ENCODE assay signal across 4 cellular contexts in the genomic region with DNA sequence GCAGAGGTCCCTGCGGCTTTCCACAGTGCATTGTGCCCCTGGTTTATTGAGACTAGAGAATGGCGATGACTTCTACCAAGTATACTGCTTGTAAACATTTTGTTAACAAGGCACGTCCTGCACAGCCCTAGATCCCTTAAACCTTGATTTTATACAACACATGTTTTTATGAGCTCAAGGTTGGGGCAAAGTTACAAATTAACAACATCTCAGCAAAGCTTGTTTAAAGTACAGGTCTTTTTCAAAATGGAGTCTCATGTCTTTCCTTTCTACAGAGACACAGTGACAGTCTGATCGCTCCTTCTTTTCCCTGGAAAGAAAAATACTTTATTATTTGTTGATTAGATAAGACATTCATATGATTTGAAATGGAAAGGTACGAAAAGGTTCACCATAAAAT. TPM values are rescaled to one million over a fixed set of nuclear protein-coding genes. Genes with fewer than 3 reads are reported as not detected.
"Had no signal": no experiment of that assay in that cellular context is flagged by ENCODE, and none has a peak within 500 bp of the region (broad histone marks: within the 10 kb centered on the region; RNA-seq: fewer than 3 reads in every experiment).

No MANE protein-coding gene starts in this region.

RNA-seq across cellular contexts. Expression of gene MUC20, which starts 8.0 kb away (rescaled TPM):
- total RNA-seq: LHCN-M2, RPMI7951, SJCRH30, SK-MEL-5 had no signal
